34 cellular contexts compared by ENCODE assay signal in genomic region chr20:59908855-59909254, GRCh38.
"Had no signal": no experiment of that assay in that cellular context is flagged by ENCODE, and none has a peak within 500 bp of the region (broad histone marks: within the 10 kb centered on the region; RNA-seq: fewer than 3 reads in every experiment).

No MANE protein-coding gene starts in this region.

- DNase-seq: Karpas-422, Kasumi-1, MG63, MM.1S, MV-4-11, NCI-H1048, NCI-H1092, NCI-H1092 treated with DMSO at 0.1 percent for 48 hours, NCI-H1105, NCI-H1105 treated with DMSO at 0.1 percent for 48 hours, NCI-H1417, NCI-H1417 treated with DMSO at 0.1 percent for 48 hours, NCI-H1436, NCI-H1436 treated with DMSO at 0.1 percent for 48 hours, NCI-H146, NCI-H1694, NCI-H1694 treated with DMSO at 0.1 percent for 48 hours, NCI-H187, NCI-H187 treated with DMSO at 0.1 percent for 48 hours, NCI-H1930, NCI-H2029, NCI-H2029 treated with DMSO at 0.1 percent for 48 hours, NCI-H2081, NCI-H2081 treated with DMSO at 0.1 percent for 48 hours, NCI-H2107, NCI-H2171, NCI-H2171 treated with DMSO at 0.1 percent for 48 hours, NCI-H2227 treated with DMSO at 0.1 percent for 48 hours, NCI-H226, NCI-H345, NCI-H446, NCI-H446 treated with DMSO at 0.1 percent for 48 hours, NCI-H510A, NCI-H510A treated with DMSO at 0.1 percent for 48 hours had no signal

- H3K4me3 ChIP-seq: MG63 had no signal

- H3K27me3 ChIP-seq: MG63 had no signal

- H3K36me3 ChIP-seq: MG63 had no signal

- H3K9me3 ChIP-seq: MG63 had no signal
